8 cellular contexts compared by ENCODE assay signal in genomic region chr10:73730153-73730906, GRCh38. TPM values are rescaled to one million over a fixed set of nuclear protein-coding genes. Genes with fewer than 3 reads are reported as not detected.
DNase-seq lines count a peak whose midpoint lies in the region; ATAC-seq, FAIRE-seq and TF ChIP-seq lines count a peak whose summit lies in the region.

No MANE protein-coding gene starts in this region.

- ATAC-seq in HG02798 (IDR thresholded peaks at IDR 0.05; ENCODE audit: poor library complexity, unreplicated experiment), result peak; percentile 90
- ATAC-seq in left ventricle myocardium superior, result peak; percentile 92

- peaks cover 14% of the 10 kb centered on the region for H3K4me1 Mint-ChIP-seq in T-helper 1 cell treated with Interleukin-12 subunit alpha and Interleukin-12 subunit beta and Interleukin-4 antibody, amounts not matched to agents 30 μg/mL and 1 μg/mL, for 36 hours (ENCODE audit: low read depth)

- no peaks in the 10 kb centered on the region for H3K36me3 ChIP-seq in prostate gland

- TF ChIP-seq POLR2A in GM12892 (IDR thresholded peaks at IDR 0.05; ENCODE audit: low read depth, low read length) (peak; percentile 94), prostate gland (IDR thresholded peaks at IDR 0.05) (peak; percentile 56)

- FAIRE-seq in GM12892 (lab: Jason Lieb, UNC), result peak; percentile 90

- H3K27me3 ChIP-seq in prostate gland (replicated peaks; ENCODE audit: insufficient read depth), result no peaks in the 10 kb centered on the region

- H3K9me3 Mint-ChIP-seq in T-helper 1 cell treated with Interleukin-12 subunit alpha and Interleukin-12 subunit beta and Interleukin-4 antibody, amounts not matched to agents 30 μg/mL and 1 μg/mL, for 36 hours, result no peaks in the 10 kb centered on the region

- H3K4me3 Mint-ChIP-seq in T-helper 1 cell treated with Interleukin-12 subunit alpha and Interleukin-12 subunit beta and Interleukin-4 antibody, amounts not matched to agents 30 μg/mL and 1 μg/mL, for 36 hours, result peak overlapping the region; percentile 99

- H3K4me1 ChIP-seq in prostate gland (replicated peaks), result peaks cover 3% of the 10 kb centered on the region

- peak overlapping the region; percentile 59 to 69 for H3K4me3 ChIP-seq in prostate gland

- peak overlapping the region; percentile 84 to 87 for H3K27ac ChIP-seq in prostate gland

- DNase-seq in GM12892 (ENCODE audit: insufficient read length) (peak; percentile 58), NCI-H146 treated with DMSO at 0.1 percent for 48 hours (lab: John Stamatoyannopoulos, UW; ENCODE audit: unreplicated experiment) (peak; percentile 66), amygdala (lab: John Stamatoyannopoulos, UW) (peak; percentile 52 to 94 (median 84)), left ventricle myocardium superior (peak; percentile 89), prostate gland (ENCODE audit: low spot score) (peak; percentile 85), ureter (ENCODE audit: low spot score) (peak; percentile 92)

- H3K27ac Mint-ChIP-seq in T-helper 1 cell treated with Interleukin-12 subunit alpha and Interleukin-12 subunit beta and Interleukin-4 antibody, amounts not matched to agents 30 μg/mL and 1 μg/mL, for 36 hours, result peak overlapping the region; percentile 98

- WGBS in prostate gland, result under 1% methylated on average over 56 of the region's 58 CpGs

- no peaks in the 10 kb centered on the region for H3K27me3 Mint-ChIP-seq in T-helper 1 cell treated with Interleukin-12 subunit alpha and Interleukin-12 subunit beta and Interleukin-4 antibody, amounts not matched to agents 30 μg/mL and 1 μg/mL, for 36 hours (ENCODE audit: low read depth)

- intact Hi-C loops in left ventricle myocardium superior (cut with micrococcal nuclease), result no loop called here
- intact Hi-C loops in prostate gland (cut with DNase I), result no loop called here

- H3K9me3 ChIP-seq in prostate gland, result no peaks in the 10 kb centered on the region

- no peak for TF ChIP-seq CTCF in prostate gland (IDR thresholded peaks at IDR 0.05)

- peaks cover 17% of the 10 kb centered on the region for H3K36me3 Mint-ChIP-seq in T-helper 1 cell treated with Interleukin-12 subunit alpha and Interleukin-12 subunit beta and Interleukin-4 antibody, amounts not matched to agents 30 μg/mL and 1 μg/mL, for 36 hours (ENCODE audit: low read depth)

RNA-seq across cellular contexts. Expression of gene SEC24C, which starts 13.8 kb away (rescaled TPM):
- polyA plus RNA-seq in GM12892 (2012; ENCODE audit: missing spikeins), result 51.4 TPM
- total RNA-seq in left ventricle myocardium superior (50.5 TPM), prostate gland (10 to 100 TPM; 80.7 to 87.6 TPM), ureter (87.5 TPM)

RNA-seq across cellular contexts. Expression of gene AGAP5, which starts 32.4 kb away (rescaled TPM):
- polyA plus RNA-seq in GM12892 (2012; ENCODE audit: missing spikeins), result 5.2 TPM
- 3.2 TPM for total RNA-seq in left ventricle myocardium superior
- 1 to 10 TPM; 8.3 to 9.7 TPM for total RNA-seq in prostate gland
- 17.7 TPM for total RNA-seq in ureter

RNA-seq across cellular contexts. Expression of gene CHCHD1, which starts 51.5 kb away (rescaled TPM):
- polyA plus RNA-seq in GM12892 (2012; ENCODE audit: missing spikeins), result 68.6 TPM
- total RNA-seq in left ventricle myocardium superior, result 29.2 TPM
- total RNA-seq in prostate gland, result 10 to 100 TPM; 33.2 to 55.6 TPM
- 14.9 TPM for total RNA-seq in ureter

RNA-seq across cellular contexts. Expression of gene ZSWIM8, which starts 55.1 kb away (rescaled TPM):
- 38.4 TPM for polyA plus RNA-seq in GM12892 (2012; ENCODE audit: missing spikeins)
- total RNA-seq in left ventricle myocardium superior, result 53.9 TPM
- total RNA-seq in prostate gland, result 100 to 1,000 TPM in 1 of 2 donors, 10 to 100 TPM in 1; 80.6 to 246 TPM
- 129 TPM for total RNA-seq in ureter

Comparison
In these comparisons a context has a peak if more than half of its experiments do, and no peak if none do; other contexts are left out.
1. Peak in every context shown above with its lines: DNase-seq, ATAC-seq, H3K4me3 ChIP-seq and H3K27ac ChIP-seq.